In genomic region chr14:33997611-33998010, GRCh38 we compare ENCODE assay signal across 16 cellular contexts.
"Had no signal": no experiment of that assay in that cellular context is flagged by ENCODE, and none has a peak within 500 bp of the region (broad histone marks: within the 10 kb centered on the region; RNA-seq: fewer than 3 reads in every experiment).

No MANE protein-coding gene starts in this region.

- DNase-seq: dorsolateral prefrontal cortex; effector CD8-positive, alpha-beta T cell; heart left ventricle; hippocampal formation; mammary epithelial cell; natural killer cell; posterior cingulate gyrus; small intestine; stimulated activated CD4-positive, alpha-beta T cell treated with anti-CD3 and anti-CD28 coated beads, Interleukin-2, amount 100 ng/mL, for 48 hours; stimulated activated naive CD4-positive, alpha-beta T cell treated with Interleukin-2 at 50 U/mL for 16 hours; uterus had no signal

- H3K4me1 Mint-ChIP-seq: natural killer cell had no signal

- H3K27ac Mint-ChIP-seq: natural killer cell had no signal

- H3K4me3 ChIP-seq: coronary artery, dorsolateral prefrontal cortex, heart left ventricle, right atrium auricular region, uterus had no signal

- H3K27me3 ChIP-seq: dorsolateral prefrontal cortex, heart left ventricle, right atrium auricular region, uterus had no signal

- ATAC-seq: esophagus mucosa, heart left ventricle, left lobe of liver, natural killer cell had no signal

- H3K36me3 Mint-ChIP-seq: natural killer cell had no signal

- H3K4me1 ChIP-seq: right atrium auricular region, uterus had no signal

- H3K9me3 ChIP-seq: heart left ventricle, right atrium auricular region, uterus had no signal

- H3K9me3 Mint-ChIP-seq: neural crest cell had no signal

- H3K36me3 ChIP-seq: heart left ventricle, right atrium auricular region, uterus had no signal

- H3K27ac ChIP-seq: coronary artery, dorsolateral prefrontal cortex, heart left ventricle, right atrium auricular region, uterus had no signal

- H3K4me3 Mint-ChIP-seq: natural killer cell, neural crest cell had no signal
